ENCODE assay signal across 1 cellular context in the genomic region with DNA sequence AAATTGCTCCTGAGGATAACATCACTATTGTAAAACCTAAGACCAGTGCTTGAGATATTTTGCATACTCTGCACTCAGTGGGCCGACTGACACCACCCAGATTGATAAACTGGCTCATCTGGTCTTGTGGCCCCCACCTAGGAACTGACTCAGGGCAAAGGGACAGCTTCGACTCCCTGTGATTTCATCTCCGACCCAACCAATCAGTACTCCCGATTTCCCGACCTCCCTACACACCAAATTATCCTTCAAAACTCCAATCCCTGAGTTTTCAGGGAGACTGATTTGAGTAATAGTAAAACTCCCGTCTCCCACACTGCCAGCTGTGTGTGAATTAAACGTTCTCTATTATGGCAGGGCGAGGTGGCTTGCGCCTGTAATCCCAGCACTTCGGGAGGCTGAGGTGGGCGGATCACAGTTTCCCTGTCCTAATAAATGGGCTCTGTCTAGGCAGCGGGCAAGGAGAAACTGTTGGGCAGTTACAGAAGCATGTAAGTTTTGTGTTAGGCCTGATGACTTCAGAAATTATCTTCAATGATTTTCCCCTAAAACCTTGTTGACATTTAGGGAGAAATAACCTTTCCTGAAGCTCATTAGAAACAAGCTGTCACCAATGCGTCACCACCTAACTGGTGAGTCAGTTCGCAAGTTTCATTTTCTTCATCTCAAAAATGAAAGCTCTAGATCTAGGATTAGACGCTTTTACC.
TF ChIP-seq lines count a peak whose summit lies in the region.

No MANE protein-coding gene starts in this region.

TF ChIP-seq in SK-N-SH, 30 proteins besides CTCF, POLR2A, EP300 and RAD21:
- TF ChIP-seq, protein P1, sequence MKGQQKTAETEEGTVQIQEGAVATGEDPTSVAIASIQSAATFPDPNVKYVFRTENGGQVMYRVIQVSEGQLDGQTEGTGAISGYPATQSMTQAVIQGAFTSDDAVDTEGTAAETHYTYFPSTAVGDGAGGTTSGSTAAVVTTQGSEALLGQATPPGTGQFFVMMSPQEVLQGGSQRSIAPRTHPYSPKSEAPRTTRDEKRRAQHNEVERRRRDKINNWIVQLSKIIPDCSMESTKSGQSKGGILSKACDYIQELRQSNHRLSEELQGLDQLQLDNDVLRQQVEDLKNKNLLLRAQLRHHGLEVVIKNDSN (IDR thresholded peaks at IDR 0.05; ENCODE audit: borderline replicate concordance, low read depth): no peak
- no peak for TF ChIP-seq NFIC (IDR thresholded peaks at IDR 0.05; ENCODE audit: borderline replicate concordance)
- no peak for TF ChIP-seq GABPA (IDR thresholded peaks at IDR 0.05; ENCODE audit: low read depth)
- TF ChIP-seq GATA2 (CRISPR knock-in tag; IDR thresholded peaks at IDR 0.05): no peak
- no peak for TF ChIP-seq RXRA (IDR thresholded peaks at IDR 0.05; ENCODE audit: borderline replicate concordance, low read depth)
- no peak for TF ChIP-seq NRF1 (IDR thresholded peaks at IDR 0.05; ENCODE audit: low read depth, low read length)
- TF ChIP-seq JUND (IDR thresholded peaks at IDR 0.05): no peak
- TF ChIP-seq, protein P2, sequence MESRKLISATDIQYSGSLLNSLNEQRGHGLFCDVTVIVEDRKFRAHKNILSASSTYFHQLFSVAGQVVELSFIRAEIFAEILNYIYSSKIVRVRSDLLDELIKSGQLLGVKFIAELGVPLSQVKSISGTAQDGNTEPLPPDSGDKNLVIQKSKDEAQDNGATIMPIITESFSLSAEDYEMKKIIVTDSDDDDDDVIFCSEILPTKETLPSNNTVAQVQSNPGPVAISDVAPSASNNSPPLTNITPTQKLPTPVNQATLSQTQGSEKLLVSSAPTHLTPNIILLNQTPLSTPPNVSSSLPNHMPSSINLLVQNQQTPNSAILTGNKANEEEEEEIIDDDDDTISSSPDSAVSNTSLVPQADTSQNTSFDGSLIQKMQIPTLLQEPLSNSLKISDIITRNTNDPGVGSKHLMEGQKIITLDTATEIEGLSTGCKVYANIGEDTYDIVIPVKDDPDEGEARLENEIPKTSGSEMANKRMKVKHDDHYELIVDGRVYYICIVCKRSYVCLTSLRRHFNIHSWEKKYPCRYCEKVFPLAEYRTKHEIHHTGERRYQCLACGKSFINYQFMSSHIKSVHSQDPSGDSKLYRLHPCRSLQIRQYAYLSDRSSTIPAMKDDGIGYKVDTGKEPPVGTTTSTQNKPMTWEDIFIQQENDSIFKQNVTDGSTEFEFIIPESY (IDR thresholded peaks at IDR 0.05; ENCODE audit: borderline replicate concordance, low read depth): no peak
- no peak for TF ChIP-seq POLR2AphosphoS5 (IDR thresholded peaks at IDR 0.05; ENCODE audit: low read depth, low read length)
- TF ChIP-seq, protein P3, sequence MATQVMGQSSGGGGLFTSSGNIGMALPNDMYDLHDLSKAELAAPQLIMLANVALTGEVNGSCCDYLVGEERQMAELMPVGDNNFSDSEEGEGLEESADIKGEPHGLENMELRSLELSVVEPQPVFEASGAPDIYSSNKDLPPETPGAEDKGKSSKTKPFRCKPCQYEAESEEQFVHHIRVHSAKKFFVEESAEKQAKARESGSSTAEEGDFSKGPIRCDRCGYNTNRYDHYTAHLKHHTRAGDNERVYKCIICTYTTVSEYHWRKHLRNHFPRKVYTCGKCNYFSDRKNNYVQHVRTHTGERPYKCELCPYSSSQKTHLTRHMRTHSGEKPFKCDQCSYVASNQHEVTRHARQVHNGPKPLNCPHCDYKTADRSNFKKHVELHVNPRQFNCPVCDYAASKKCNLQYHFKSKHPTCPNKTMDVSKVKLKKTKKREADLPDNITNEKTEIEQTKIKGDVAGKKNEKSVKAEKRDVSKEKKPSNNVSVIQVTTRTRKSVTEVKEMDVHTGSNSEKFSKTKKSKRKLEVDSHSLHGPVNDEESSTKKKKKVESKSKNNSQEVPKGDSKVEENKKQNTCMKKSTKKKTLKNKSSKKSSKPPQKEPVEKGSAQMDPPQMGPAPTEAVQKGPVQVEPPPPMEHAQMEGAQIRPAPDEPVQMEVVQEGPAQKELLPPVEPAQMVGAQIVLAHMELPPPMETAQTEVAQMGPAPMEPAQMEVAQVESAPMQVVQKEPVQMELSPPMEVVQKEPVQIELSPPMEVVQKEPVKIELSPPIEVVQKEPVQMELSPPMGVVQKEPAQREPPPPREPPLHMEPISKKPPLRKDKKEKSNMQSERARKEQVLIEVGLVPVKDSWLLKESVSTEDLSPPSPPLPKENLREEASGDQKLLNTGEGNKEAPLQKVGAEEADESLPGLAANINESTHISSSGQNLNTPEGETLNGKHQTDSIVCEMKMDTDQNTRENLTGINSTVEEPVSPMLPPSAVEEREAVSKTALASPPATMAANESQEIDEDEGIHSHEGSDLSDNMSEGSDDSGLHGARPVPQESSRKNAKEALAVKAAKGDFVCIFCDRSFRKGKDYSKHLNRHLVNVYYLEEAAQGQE (IDR thresholded peaks at IDR 0.05; ENCODE audit: low read depth, low read length): no peak
- TF ChIP-seq TCF12 (IDR thresholded peaks at IDR 0.05): no peak
- no peak for TF ChIP-seq SIN3A (IDR thresholded peaks at IDR 0.05; ENCODE audit: borderline replicate concordance, low read depth, low read length)
- TF ChIP-seq CHD2 (IDR thresholded peaks at IDR 0.05; ENCODE audit: low read length, partially characterized antibody): no peak
- no peak for TF ChIP-seq ELF1 (IDR thresholded peaks at IDR 0.05)
